ENCODE assay signal across 8 cellular contexts in genomic region chrX:12426420-12426819, GRCh38.
"Had no signal": no experiment of that assay in that cellular context is flagged by ENCODE, and none has a peak within 500 bp of the region (broad histone marks: within the 10 kb centered on the region; RNA-seq: fewer than 3 reads in every experiment).

No MANE protein-coding gene starts in this region.

- H3K27ac ChIP-seq: HL-60, KMS-11 had no signal

- H3K4me3 ChIP-seq: K562 had no signal

- DNase-seq: IMR-90, KBM-7, KG1 had no signal

- FAIRE-seq: HepG2, HTR-8/SVneo, K562 had no signal
